1 cellular context compared by ENCODE assay signal in genomic region chr12:93019240-93019910, GRCh38.
TF ChIP-seq lines count a peak whose summit lies in the region.

No MANE protein-coding gene starts in this region.

TF ChIP-seq in HepG2, 621 proteins besides CTCF, POLR2A, EP300 and RAD21 (continued from another document):
- no peak for TF ChIP-seq ZNF687 (CRISPR knock-in tag; IDR thresholded peaks at IDR 0.05)
- TF ChIP-seq ATF7 (IDR thresholded peaks at IDR 0.05), result no peak
- TF ChIP-seq ATF7 (CRISPR knock-in tag; IDR thresholded peaks at IDR 0.05), result no peak
- TF ChIP-seq ZSCAN5A (CRISPR knock-in tag; IDR thresholded peaks at IDR 0.05; ENCODE audit: borderline replicate concordance), result no peak
- no peak for TF ChIP-seq ZNF3 (CRISPR knock-in tag; IDR thresholded peaks at IDR 0.05)
- TF ChIP-seq DMAP1 (CRISPR knock-in tag; IDR thresholded peaks at IDR 0.05), result no peak
- no peak for TF ChIP-seq ZFP36L2 (CRISPR knock-in tag; IDR thresholded peaks at IDR 0.05)
- TF ChIP-seq HNF4A (CRISPR knock-in tag; IDR thresholded peaks at IDR 0.05), result peak; percentile 60
- no peak for TF ChIP-seq ZNF704 (CRISPR knock-in tag; IDR thresholded peaks at IDR 0.05; ENCODE audit: borderline replicate concordance)
- TF ChIP-seq HHEX (CRISPR knock-in tag; IDR thresholded peaks at IDR 0.05), result no peak
- no peak for TF ChIP-seq NFYB (CRISPR knock-in tag; IDR thresholded peaks at IDR 0.05)
- TF ChIP-seq ZNF367 (CRISPR knock-in tag; IDR thresholded peaks at IDR 0.05; ENCODE audit: borderline replicate concordance), result no peak
- TF ChIP-seq KDM5A (IDR thresholded peaks at IDR 0.05; ENCODE audit: borderline replicate concordance, low read length), result no peak
- TF ChIP-seq NFIB (CRISPR knock-in tag; IDR thresholded peaks at IDR 0.05; ENCODE audit: borderline replicate concordance), result no peak
- TF ChIP-seq ZFAT (CRISPR knock-in tag; conservative IDR thresholded peaks at IDR 0.05), result no peak
- TF ChIP-seq ZFP36L1 (CRISPR knock-in tag; IDR thresholded peaks at IDR 0.05), result no peak
- no peak for TF ChIP-seq ZNF781 (CRISPR knock-in tag; IDR thresholded peaks at IDR 0.05; ENCODE audit: borderline replicate concordance, not compliant biosample characterization)
- TF ChIP-seq ZMAT3 (CRISPR knock-in tag; conservative IDR thresholded peaks at IDR 0.05), result no peak
- no peak for TF ChIP-seq ZNF646 (CRISPR knock-in tag; IDR thresholded peaks at IDR 0.05)
- TF ChIP-seq E2F1 (CRISPR knock-in tag; IDR thresholded peaks at IDR 0.05), result no peak
- TF ChIP-seq SKI (IDR thresholded peaks at IDR 0.05; ENCODE audit: partially characterized antibody), result no peak
- TF ChIP-seq PLRG1 (conservative IDR thresholded peaks at IDR 0.05), result no peak
- no peak for TF ChIP-seq TFDP2 (CRISPR knock-in tag; IDR thresholded peaks at IDR 0.05)
